ENCODE assay signal across 8 cellular contexts in the genomic region with DNA sequence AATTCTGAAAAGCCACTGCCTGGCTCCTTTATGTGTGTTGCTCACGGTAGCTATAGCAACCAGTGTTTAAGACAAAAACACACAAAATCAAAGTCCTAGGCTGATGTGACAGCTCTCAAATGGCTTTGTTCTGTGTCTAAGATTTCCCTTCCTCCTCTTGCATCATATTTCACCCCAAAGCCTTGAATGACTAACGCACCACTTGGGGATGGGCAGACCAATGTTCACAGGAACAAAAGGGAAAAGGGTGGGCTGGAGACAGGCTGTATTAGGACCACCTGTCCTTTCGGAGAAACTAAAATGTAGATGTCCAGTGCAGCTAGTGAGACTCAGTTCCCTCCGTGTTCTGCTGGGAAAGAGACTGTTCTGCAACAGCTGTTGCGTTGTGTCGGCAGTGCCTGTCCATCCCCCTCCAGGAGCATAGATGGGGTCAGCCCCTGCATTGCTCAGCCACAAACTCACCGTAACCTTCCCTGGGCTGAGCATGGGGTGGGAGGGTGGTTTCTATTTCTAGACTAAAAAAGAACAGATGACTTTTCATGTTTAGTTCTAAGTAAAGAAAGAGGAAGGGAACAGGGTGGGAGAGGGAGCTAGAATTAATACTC. TPM values are rescaled to one million over a fixed set of nuclear protein-coding genes. Genes with fewer than 3 reads are reported as not detected.
DNase-seq lines count a peak whose midpoint lies in the region; ATAC-seq and TF ChIP-seq lines count a peak whose summit lies in the region.

No MANE protein-coding gene starts in this region.

- H3K4me3 Mint-ChIP-seq in activated T-cell treated with anti-CD3 and anti-CD28 coated beads, Interleukin-2, amount 50 U/mL, for 72 hours: peak overlapping the region; percentile 36 to 58
- H3K4me3 Mint-ChIP-seq in effector memory CD8-positive, alpha-beta T cell: no peak overlapping the region
- peak overlapping the region; percentile 26 for H3K4me3 Mint-ChIP-seq in neural crest cell

- H3K27ac Mint-ChIP-seq in activated T-cell treated with anti-CD3 and anti-CD28 coated beads, Interleukin-2, amount 50 U/mL, for 72 hours: no peak overlapping the region
- no peak overlapping the region for H3K27ac Mint-ChIP-seq in effector memory CD8-positive, alpha-beta T cell
- H3K27ac Mint-ChIP-seq in neural crest cell (ENCODE audit: unreplicated experiment): peak overlapping the region; percentile 82

- no peak for TF ChIP-seq CTCF in neural crest cell (conservative IDR thresholded peaks at IDR 0.05)

- ATAC-seq in activated T-cell treated with anti-CD3 and anti-CD28 coated beads, Interleukin-2, amount 50 U/mL, for 72 hours (replicated peaks in 1 of 2): peak; percentile 88 to 90
- peak; percentile 42 for ATAC-seq in effector memory CD8-positive, alpha-beta T cell (replicated peaks)
- ATAC-seq in GM18907 (IDR thresholded peaks at IDR 0.05; ENCODE audit: unreplicated experiment) (no peak), HG03354 (IDR thresholded peaks at IDR 0.05; ENCODE audit: poor library complexity, severe bottlenecking, unreplicated experiment) (no peak)

- no peaks in the 10 kb centered on the region for H3K9me3 Mint-ChIP-seq in activated T-cell treated with anti-CD3 and anti-CD28 coated beads, Interleukin-2, amount 50 U/mL, for 72 hours
- H3K9me3 Mint-ChIP-seq in effector memory CD8-positive, alpha-beta T cell: peaks cover 0 to 1% of the 10 kb centered on the region in 2 donors
- H3K9me3 Mint-ChIP-seq in neural crest cell: no peaks in the 10 kb centered on the region

- peak; percentile 20 to 38 for DNase-seq in activated T-cell treated with anti-CD3 and anti-CD28 coated beads, Interleukin-2, amount 50 U/mL, for 72 hours
- DNase-seq in activated T-cell treated with anti-CD3 and anti-CD28 coated beads for 4 hours (no peak), MV-4-11 (lab: John Stamatoyannopoulos, UW) (peak; percentile 94), neural crest cell (ENCODE audit: low read depth, low spot score) (peak; percentile 5)
- DNase-seq in effector memory CD8-positive, alpha-beta T cell: no peak
- DNase-seq in activated CD4-positive, alpha-beta T cell treated with anti-CD3 and anti-CD28 coated beads for 1 hour: no peak

- H3K27me3 Mint-ChIP-seq in activated T-cell treated with anti-CD3 and anti-CD28 coated beads, Interleukin-2, amount 50 U/mL, for 72 hours (ENCODE audit: low read depth): peaks cover 8% of the 10 kb centered on the region
- H3K27me3 Mint-ChIP-seq in effector memory CD8-positive, alpha-beta T cell: peaks cover 41 to 45% of the 10 kb centered on the region in 2 donors
- no peaks in the 10 kb centered on the region for H3K27me3 Mint-ChIP-seq in neural crest cell (ENCODE audit: low read depth)

- H3K36me3 Mint-ChIP-seq in activated T-cell treated with anti-CD3 and anti-CD28 coated beads, Interleukin-2, amount 50 U/mL, for 72 hours (ENCODE audit: insufficient read depth in 2 of 2): peaks cover 0 to 2% of the 10 kb centered on the region in 2 donors
- no peaks in the 10 kb centered on the region for H3K36me3 Mint-ChIP-seq in effector memory CD8-positive, alpha-beta T cell (ENCODE audit: insufficient read depth)
- no peaks in the 10 kb centered on the region for H3K36me3 Mint-ChIP-seq in neural crest cell (ENCODE audit: low read depth)

- H3K4me1 Mint-ChIP-seq in activated T-cell treated with anti-CD3 and anti-CD28 coated beads, Interleukin-2, amount 50 U/mL, for 72 hours (ENCODE audit: low read depth): peaks cover 12% of the 10 kb centered on the region
- H3K4me1 Mint-ChIP-seq in effector memory CD8-positive, alpha-beta T cell (ENCODE audit: low read depth in 2 of 2): no peaks in the 10 kb centered on the region
- peaks cover 25% of the 10 kb centered on the region for H3K4me1 Mint-ChIP-seq in neural crest cell

RNA-seq across cellular contexts. Expression of gene DAAM1, which starts 26.8 kb away (rescaled TPM):
- total RNA-seq in activated T-cell treated with anti-CD3 and anti-CD28 coated beads, Interleukin-2, amount 50 U/mL, for 72 hours: 10 to 100 TPM in 1 of 2 donors, 1 to 10 TPM in 1; 7.8 to 14.1 TPM
- total RNA-seq in neural crest cell: 47.2 and 54.1 TPM in 2 replicates

Comparison
In these comparisons a context has a peak if more than half of its experiments do, and no peak if none do; other contexts are left out.
1. DNase-seq: peak in activated T-cell treated with anti-CD3 and anti-CD28 coated beads, Interleukin-2, amount 50 U/mL, for 72 hours (2 of 2), MV-4-11 (single experiment) and neural crest cell (single experiment); none in activated T-cell treated with anti-CD3 and anti-CD28 coated beads for 4 hours (single experiment), effector memory CD8-positive, alpha-beta T cell (0 of 3) and activated CD4-positive, alpha-beta T cell treated with anti-CD3 and anti-CD28 coated beads for 1 hour (single experiment).
2. ATAC-seq: peak in activated T-cell treated with anti-CD3 and anti-CD28 coated beads, Interleukin-2, amount 50 U/mL, for 72 hours (2 of 2) and effector memory CD8-positive, alpha-beta T cell (single experiment); none in GM18907 (single experiment) and HG03354 (single experiment).
3. H3K4me3 Mint-ChIP-seq: peak in activated T-cell treated with anti-CD3 and anti-CD28 coated beads, Interleukin-2, amount 50 U/mL, for 72 hours (2 of 2) and neural crest cell (single experiment); none in effector memory CD8-positive, alpha-beta T cell (0 of 2).